ENCODE assay signal across 24 cellular contexts in genomic region chr20:38202982-38203293, GRCh38. TPM values are rescaled to one million over a fixed set of nuclear protein-coding genes. Genes with fewer than 3 reads are reported as not detected.
"Had no signal": no experiment of that assay in that cellular context is flagged by ENCODE, and none has a peak within 500 bp of the region (broad histone marks: within the 10 kb centered on the region; RNA-seq: fewer than 3 reads in every experiment).

No MANE protein-coding gene starts in this region.

- H3K36me3 ChIP-seq: esophagus muscularis mucosa, pancreas, stomach, transverse colon had no signal

- H3K4me1 ChIP-seq: pancreas, stomach, transverse colon had no signal

- H3K27ac Mint-ChIP-seq: activated naive CD4-positive, alpha-beta T cell treated with anti-CD3 and anti-CD28 coated beads, Interleukin-2, amount 50 U/mL, for 72 hours; effector memory CD8-positive, alpha-beta T cell; immature natural killer cell; stimulated activated memory B cell treated with anti-CD40 and anti-IgM and Interleukin-4, amounts not matched to agents 10 μg/mL and 1 μg/mL and 100 μg/mL, for 72 hours had no signal

- DNase-seq: activated CD4-positive, alpha-beta T cell treated with anti-CD3 and anti-CD28 coated beads, Interleukin-2, amount 50 U/mL, for 4 hours; activated gamma-delta T cell treated with Interleukin-2 at 50 U/mL for 16 hours; effector memory CD8-positive, alpha-beta T cell; glutamatergic neuron; immature natural killer cell; kidney glomerular epithelial cell; left ventricle myocardium superior; mammary epithelial cell; midbrain; stimulated activated CD4-positive, alpha-beta T cell treated with anti-CD3 and anti-CD28 coated beads, Interleukin-2, amount 100 ng/mL, for 24 hours; stomach; T-helper 9 cell; transverse colon had no signal

- H3K27me3 ChIP-seq: dorsolateral prefrontal cortex, hepatocyte, pancreas had no signal

- H3K4me3 ChIP-seq: dorsolateral prefrontal cortex, esophagus muscularis mucosa, hepatocyte, pancreas, skin epidermis, stomach, transverse colon had no signal

- H3K36me3 Mint-ChIP-seq: activated naive CD4-positive, alpha-beta T cell treated with anti-CD3 and anti-CD28 coated beads, Interleukin-2, amount 50 U/mL, for 72 hours; brain; immature natural killer cell; stimulated activated memory B cell treated with anti-CD40 and anti-IgM and Interleukin-4, amounts not matched to agents 10 μg/mL and 1 μg/mL and 100 μg/mL, for 72 hours had no signal

- H3K4me1 Mint-ChIP-seq: immature natural killer cell had no signal

- ATAC-seq: activated naive CD4-positive, alpha-beta T cell treated with anti-CD3 and anti-CD28 coated beads, Interleukin-2, amount 50 U/mL, for 72 hours; effector memory CD8-positive, alpha-beta T cell; left ventricle myocardium superior; pancreas; right cardiac atrium; stimulated activated memory B cell treated with anti-CD40 and anti-IgM and Interleukin-4, amounts not matched to agents 10 μg/mL and 1 μg/mL and 100 μg/mL, for 72 hours had no signal

- H3K9me3 Mint-ChIP-seq: activated naive CD4-positive, alpha-beta T cell treated with anti-CD3 and anti-CD28 coated beads, Interleukin-2, amount 50 U/mL, for 72 hours; effector memory CD8-positive, alpha-beta T cell; immature natural killer cell; stimulated activated memory B cell treated with anti-CD40 and anti-IgM and Interleukin-4, amounts not matched to agents 10 μg/mL and 1 μg/mL and 100 μg/mL, for 72 hours had no signal

- H3K27ac ChIP-seq: dorsolateral prefrontal cortex, esophagus muscularis mucosa, pancreas, skin epidermis, stomach, transverse colon had no signal

- H3K4me3 Mint-ChIP-seq: brain; effector memory CD8-positive, alpha-beta T cell; immature natural killer cell; nephron; stimulated activated memory B cell treated with anti-CD40 and anti-IgM and Interleukin-4, amounts not matched to agents 10 μg/mL and 1 μg/mL and 100 μg/mL, for 72 hours had no signal

- H3K27me3 Mint-ChIP-seq: stimulated activated memory B cell treated with anti-CD40 and anti-IgM and Interleukin-4, amounts not matched to agents 10 μg/mL and 1 μg/mL and 100 μg/mL, for 72 hours had no signal

- H3K9me3 ChIP-seq: esophagus muscularis mucosa, pancreas, stomach, transverse colon had no signal

RNA-seq across cellular contexts. Expression of gene KIAA1755, which starts 57.6 kb away (rescaled TPM):
- total RNA-seq: activated naive CD4-positive, alpha-beta T cell treated with anti-CD3 and anti-CD28 coated beads, Interleukin-2, amount 50 U/mL, for 72 hours; T-helper 1 cell treated with Interleukin-12 subunit alpha and Interleukin-12 subunit beta and Interleukin-4 antibody, amounts not matched to agents 30 ng/mL and 1 ng/mL, for 36 hours had no signal
